ENCODE assay signal across 2 cellular contexts in the genomic region with DNA sequence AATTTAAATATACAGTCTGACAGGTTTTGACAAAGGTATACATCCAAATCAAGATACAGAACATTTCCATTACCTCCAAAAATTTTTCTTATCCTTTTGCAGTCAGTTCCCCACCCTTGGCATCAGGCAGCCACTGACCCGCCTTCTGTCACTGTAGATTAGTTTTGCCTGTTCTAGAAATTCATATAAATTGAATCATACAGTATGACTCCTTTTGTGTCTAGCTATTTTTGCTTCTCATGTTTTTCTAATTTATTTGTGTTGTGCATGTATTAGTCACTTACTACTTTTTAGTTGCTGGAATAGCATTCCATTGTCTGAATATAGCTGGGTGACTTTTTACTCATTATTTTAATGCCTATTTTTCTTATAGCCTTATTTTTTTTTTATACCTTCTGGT.
TF ChIP-seq lines count a peak whose summit lies in the region.

No MANE protein-coding gene starts in this region.

TF ChIP-seq in endothelial cell of umbilical vein, 7 proteins besides CTCF, POLR2A, EP300 and RAD21:
- TF ChIP-seq JUN (IDR thresholded peaks at IDR 0.05; ENCODE audit: borderline replicate concordance, insufficient read depth, insufficient read length, low read depth): peak; percentile 7
- TF ChIP-seq, protein P1, sequence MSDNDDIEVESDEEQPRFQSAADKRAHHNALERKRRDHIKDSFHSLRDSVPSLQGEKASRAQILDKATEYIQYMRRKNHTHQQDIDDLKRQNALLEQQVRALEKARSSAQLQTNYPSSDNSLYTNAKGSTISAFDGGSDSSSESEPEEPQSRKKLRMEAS (IDR thresholded peaks at IDR 0.05; ENCODE audit: insufficient read depth, insufficient read length): no peak
- no peak for TF ChIP-seq GATA2 (IDR thresholded peaks at IDR 0.05; ENCODE audit: insufficient read depth, insufficient read length, low read depth, low read length)
- no peak for TF ChIP-seq POLR2AphosphoS5 (IDR thresholded peaks at IDR 0.05; ENCODE audit: insufficient read depth, low read depth, low read length)
- peak; percentile 56 for TF ChIP-seq FOS (IDR thresholded peaks at IDR 0.05; ENCODE audit: borderline replicate concordance, insufficient read depth, low read length)
- no peak for TF ChIP-seq MYC (IDR thresholded peaks at IDR 0.05; ENCODE audit: low read depth, low read length)
- no peak for TF ChIP-seq EZH2 (IDR thresholded peaks at IDR 0.05; ENCODE audit: borderline replicate concordance, low read depth, low read length, severe bottlenecking)

TF ChIP-seq in HEK293T, 16 proteins besides CTCF, POLR2A, EP300 and RAD21 (continued from another document):
- TF ChIP-seq, protein P2, sequence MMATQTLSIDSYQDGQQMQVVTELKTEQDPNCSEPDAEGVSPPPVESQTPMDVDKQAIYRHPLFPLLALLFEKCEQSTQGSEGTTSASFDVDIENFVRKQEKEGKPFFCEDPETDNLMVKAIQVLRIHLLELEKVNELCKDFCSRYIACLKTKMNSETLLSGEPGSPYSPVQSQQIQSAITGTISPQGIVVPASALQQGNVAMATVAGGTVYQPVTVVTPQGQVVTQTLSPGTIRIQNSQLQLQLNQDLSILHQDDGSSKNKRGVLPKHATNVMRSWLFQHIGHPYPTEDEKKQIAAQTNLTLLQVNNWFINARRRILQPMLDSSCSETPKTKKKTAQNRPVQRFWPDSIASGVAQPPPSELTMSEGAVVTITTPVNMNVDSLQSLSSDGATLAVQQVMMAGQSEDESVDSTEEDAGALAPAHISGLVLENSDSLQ (IDR thresholded peaks at IDR 0.05): no peak
- no peak for TF ChIP-seq SUZ12 (IDR thresholded peaks at IDR 0.05)
- TF ChIP-seq ARNT (IDR thresholded peaks at IDR 0.05): no peak
- no peak for TF ChIP-seq FOXK2 (IDR thresholded peaks at IDR 0.05)
- no peak for TF ChIP-seq CTBP1 (IDR thresholded peaks at IDR 0.05; ENCODE audit: borderline replicate concordance)
- TF ChIP-seq BHLHE40 (IDR thresholded peaks at IDR 0.05; ENCODE audit: borderline replicate concordance): no peak
- no peak for TF ChIP-seq NFRKB (IDR thresholded peaks at IDR 0.05)
- TF ChIP-seq SP1 (IDR thresholded peaks at IDR 0.05): no peak
